31 cellular contexts compared by ENCODE assay signal in the genomic region with DNA sequence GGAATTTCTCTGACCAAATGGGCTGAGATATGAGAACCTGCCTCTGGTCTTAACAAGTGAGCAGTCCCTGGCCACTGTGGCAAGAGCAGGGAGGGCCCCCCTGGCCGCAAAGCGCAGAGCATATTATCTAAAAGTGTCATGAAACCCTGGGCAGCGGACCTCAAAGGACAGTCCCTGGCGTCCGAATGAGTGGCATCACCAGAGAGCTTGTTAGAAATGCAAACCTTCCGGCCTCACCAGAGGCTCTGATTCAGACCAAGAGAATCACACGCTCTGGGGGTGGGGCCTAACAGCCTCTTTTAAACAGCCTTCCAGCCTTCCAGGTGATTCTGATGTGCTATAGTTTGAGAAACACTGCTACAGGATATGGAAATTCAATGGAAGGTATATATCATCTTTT. TPM values are rescaled to one million over a fixed set of nuclear protein-coding genes. Genes with fewer than 3 reads are reported as not detected.
DNase-seq lines count a peak whose midpoint lies in the region; ATAC-seq and TF ChIP-seq lines count a peak whose summit lies in the region.
"Had no signal": no experiment of that assay in that cellular context is flagged by ENCODE, and none has a peak within 500 bp of the region (broad histone marks: within the 10 kb centered on the region; RNA-seq: fewer than 3 reads in every experiment).

No MANE protein-coding gene starts in this region.

- intact Hi-C loops in stomach (cut with DNase I; ENCODE audit: low total_unique reads) = no loop called here
- intact Hi-C loops in activated CD4-positive, alpha-beta memory T cell treated with anti-CD3 and anti-CD28 coated beads for 36 hours (cut with micrococcal nuclease) = no loop called here

- H3K4me3 Mint-ChIP-seq in mesothelial cell of epicardium = no peak overlapping the region
- H3K4me3 Mint-ChIP-seq in activated CD4-positive, alpha-beta memory T cell treated with anti-CD3 and anti-CD28 coated beads for 36 hours = no peak overlapping the region
- H3K4me3 Mint-ChIP-seq in natural killer cell treated with Interleukin-12 subunit alpha and Interleukin-12 subunit beta and Interleukin-15 and Interleukin-18, amount 100 ng/mL, for 72 hours = no peak overlapping the region
- H3K4me3 Mint-ChIP-seq: activated CD4-positive, alpha-beta memory T cell treated with anti-CD3 and anti-CD28 coated beads, Interleukin-2, amount 10 ng/mL, durations not matched to agents 7 days and 5 days; activated naive CD8-positive, alpha-beta T cell; stimulated activated memory B cell treated with anti-CD40 and anti-IgM and Interleukin-4, amounts not matched to agents 10 μg/mL and 1 μg/mL and 100 μg/mL, for 72 hours had no signal

- peaks cover 0 to 14% (median 4%) of the 10 kb centered on the region in 4 donors for H3K4me1 ChIP-seq in stomach
- H3K4me1 ChIP-seq: Caco-2, colonic mucosa, esophagus muscularis mucosa, left ventricle myocardium inferior, SJCRH30 had no signal

- no peaks in the 10 kb centered on the region for H3K36me3 ChIP-seq in stomach
- H3K36me3 ChIP-seq: cardiac muscle cell, colonic mucosa, esophagus muscularis mucosa, heart right ventricle, left ventricle myocardium inferior, Peyer's patch, SJCRH30, suprapubic skin had no signal

- ATAC-seq in GM21786 (IDR thresholded peaks at IDR 0.05; ENCODE audit: unreplicated experiment) (peak; percentile 81), HG03565 (IDR thresholded peaks at IDR 0.05; ENCODE audit: unreplicated experiment) (peak; percentile 71), esophagus mucosa (peak; percentile 36)
- ATAC-seq in natural killer cell treated with Interleukin-12 subunit alpha and Interleukin-12 subunit beta and Interleukin-15 and Interleukin-18, amount 100 ng/mL, for 72 hours = no peak
- ATAC-seq: foreskin keratinocyte; heart right ventricle; stimulated activated memory B cell treated with anti-CD40 and anti-IgM and Interleukin-4, amounts not matched to agents 10 μg/mL and 1 μg/mL and 100 μg/mL, for 72 hours had no signal

- H3K27me3 ChIP-seq in stomach = peaks cover 0 to 6% (median 0%) of the 10 kb centered on the region in 3 donors
- H3K27me3 ChIP-seq: cardiac muscle cell, colonic mucosa, foreskin keratinocyte, Peyer's patch, SJCRH30, suprapubic skin had no signal

- no peak overlapping the region for H3K4me3 ChIP-seq in stomach
- H3K4me3 ChIP-seq: cardiac muscle cell, colonic mucosa, esophagus muscularis mucosa, heart right ventricle, left ventricle myocardium inferior, Peyer's patch, SJCRH30, suprapubic skin had no signal

- H3K36me3 Mint-ChIP-seq in mesothelial cell of epicardium = no peaks in the 10 kb centered on the region
- H3K36me3 Mint-ChIP-seq in activated CD4-positive, alpha-beta memory T cell treated with anti-CD3 and anti-CD28 coated beads for 36 hours = no peaks in the 10 kb centered on the region
- H3K36me3 Mint-ChIP-seq in natural killer cell treated with Interleukin-12 subunit alpha and Interleukin-12 subunit beta and Interleukin-15 and Interleukin-18, amount 100 ng/mL, for 72 hours = no peaks in the 10 kb centered on the region
- H3K36me3 Mint-ChIP-seq: activated naive CD8-positive, alpha-beta T cell; stimulated activated memory B cell treated with anti-CD40 and anti-IgM and Interleukin-4, amounts not matched to agents 10 μg/mL and 1 μg/mL and 100 μg/mL, for 72 hours had no signal

- no peaks in the 10 kb centered on the region for H3K4me1 Mint-ChIP-seq in mesothelial cell of epicardium
- no peaks in the 10 kb centered on the region for H3K4me1 Mint-ChIP-seq in activated CD4-positive, alpha-beta memory T cell treated with anti-CD3 and anti-CD28 coated beads for 36 hours (ENCODE audit: low read depth)
- H3K4me1 Mint-ChIP-seq in natural killer cell treated with Interleukin-12 subunit alpha and Interleukin-12 subunit beta and Interleukin-15 and Interleukin-18, amount 100 ng/mL, for 72 hours (ENCODE audit: low read depth in 2 of 2) = no peaks in the 10 kb centered on the region
- H3K4me1 Mint-ChIP-seq: stimulated activated memory B cell treated with anti-CD40 and anti-IgM and Interleukin-4, amounts not matched to agents 10 μg/mL and 1 μg/mL and 100 μg/mL, for 72 hours had no signal

- H3K9me3 ChIP-seq in stomach = no peaks in the 10 kb centered on the region
- H3K9me3 ChIP-seq: Caco-2, colonic mucosa, esophagus muscularis mucosa, heart right ventricle, left ventricle myocardium inferior, Peyer's patch, SJCRH30, suprapubic skin had no signal

- no peak overlapping the region for H3K27ac ChIP-seq in stomach
- H3K27ac ChIP-seq: C4-2B, cardiac muscle cell, colonic mucosa, esophagus muscularis mucosa, foreskin keratinocyte, heart right ventricle, left ventricle myocardium inferior, Peyer's patch, SJCRH30, suprapubic skin had no signal

- POLR2A ChIA-PET in activated CD4-positive, alpha-beta memory T cell treated with anti-CD3 and anti-CD28 coated beads for 36 hours (lab: Charles Lee) = no interaction called here

- DNase-seq in mesothelial cell of epicardium (ENCODE audit: low spot score in 2 of 2, unreplicated experiment in 2 of 2) = no peak
- no peak for DNase-seq in stomach
- DNase-seq in activated CD4-positive, alpha-beta memory T cell treated with anti-CD3 and anti-CD28 coated beads for 36 hours = no peak
- no peak for DNase-seq in natural killer cell treated with Interleukin-12 subunit alpha and Interleukin-12 subunit beta and Interleukin-15 and Interleukin-18, amount 100 ng/mL, for 72 hours (ENCODE audit: low spot score)
- DNase-seq: activated CD4-positive, alpha-beta memory T cell treated with anti-CD3 and anti-CD28 coated beads, Interleukin-2, amount 10 ng/mL, durations not matched to agents 7 days and 5 days; activated CD4-positive, CD25-positive, alpha-beta regulatory T cell treated with anti-CD3 and anti-CD28 coated beads, Interleukin-2, amount 50 U/mL, for 72 hours; activated CD8-positive, alpha-beta memory T cell treated with anti-CD3 and anti-CD28 coated beads, Interleukin-2, amount 50 U/mL, for 48 hours; aorta; Caco-2; colonic mucosa; DND-41; foreskin keratinocyte; heart right ventricle; IMR-90; left ventricle myocardium inferior; NCI-H187; NCI-H526 treated with DMSO at 0.1 percent for 48 hours; Peyer's patch; SJCRH30; stimulated activated CD4-positive, alpha-beta T cell treated with anti-CD3 and anti-CD28 coated beads, Interleukin-4, amount 100 ng/mL, for 4 hours had no signal

- TF ChIP-seq POLR2A in stomach (IDR thresholded peaks at IDR 0.05) = no peak

- TF ChIP-seq EP300 in stomach (IDR thresholded peaks at IDR 0.05) = no peak

- no peaks in the 10 kb centered on the region for H3K9me3 Mint-ChIP-seq in mesothelial cell of epicardium
- no peaks in the 10 kb centered on the region for H3K9me3 Mint-ChIP-seq in activated CD4-positive, alpha-beta memory T cell treated with anti-CD3 and anti-CD28 coated beads for 36 hours
- H3K9me3 Mint-ChIP-seq in natural killer cell treated with Interleukin-12 subunit alpha and Interleukin-12 subunit beta and Interleukin-15 and Interleukin-18, amount 100 ng/mL, for 72 hours = no peaks in the 10 kb centered on the region
- H3K9me3 Mint-ChIP-seq: activated CD4-positive, alpha-beta memory T cell treated with anti-CD3 and anti-CD28 coated beads, Interleukin-2, amount 10 ng/mL, durations not matched to agents 7 days and 5 days; activated T-helper 2 cell treated with anti-CD3 and anti-CD28 coated beads, Interferon-gamma antibody, Interleukin-2, Interleukin-4, amounts not matched to agents 10 μg/mL and 5 μg/mL and 100 μg/mL, durations not matched to agents 14 hours and 24 hours and 36 hours; stimulated activated memory B cell treated with anti-CD40 and anti-IgM and Interleukin-4, amounts not matched to agents 10 μg/mL and 1 μg/mL and 100 μg/mL, for 72 hours had no signal

- WGBS in stomach, 5 donors = 43 to 80% (median 71%) methylated on average over 7 of the region's 7 CpGs

- no peak overlapping the region for H3K27ac Mint-ChIP-seq in mesothelial cell of epicardium
- H3K27ac Mint-ChIP-seq in activated CD4-positive, alpha-beta memory T cell treated with anti-CD3 and anti-CD28 coated beads for 36 hours = no peak overlapping the region
- H3K27ac Mint-ChIP-seq in natural killer cell treated with Interleukin-12 subunit alpha and Interleukin-12 subunit beta and Interleukin-15 and Interleukin-18, amount 100 ng/mL, for 72 hours = no peak overlapping the region
- H3K27ac Mint-ChIP-seq: activated CD4-positive, alpha-beta memory T cell treated with anti-CD3 and anti-CD28 coated beads, Interleukin-2, amount 10 ng/mL, durations not matched to agents 7 days and 5 days; activated naive CD8-positive, alpha-beta T cell; activated T-helper 2 cell treated with anti-CD3 and anti-CD28 coated beads, Interferon-gamma antibody, Interleukin-2, Interleukin-4, amounts not matched to agents 10 μg/mL and 5 μg/mL and 100 μg/mL, durations not matched to agents 14 hours and 24 hours and 36 hours; progenitor cell of endocrine pancreas; stimulated activated memory B cell treated with anti-CD40 and anti-IgM and Interleukin-4, amounts not matched to agents 10 μg/mL and 1 μg/mL and 100 μg/mL, for 72 hours had no signal

- H3K27me3 Mint-ChIP-seq in mesothelial cell of epicardium (ENCODE audit: low read depth) = no peaks in the 10 kb centered on the region
- peaks cover 17% of the 10 kb centered on the region for H3K27me3 Mint-ChIP-seq in activated CD4-positive, alpha-beta memory T cell treated with anti-CD3 and anti-CD28 coated beads for 36 hours
- H3K27me3 Mint-ChIP-seq in natural killer cell treated with Interleukin-12 subunit alpha and Interleukin-12 subunit beta and Interleukin-15 and Interleukin-18, amount 100 ng/mL, for 72 hours = peaks cover 13 to 19% of the 10 kb centered on the region in 2 donors

- CTCF ChIA-PET in activated CD4-positive, alpha-beta memory T cell treated with anti-CD3 and anti-CD28 coated beads for 36 hours (lab: Charles Lee) = interaction anchor here (0.6 kb wide), 1 partner anchor 17 kb away, joined by 3 read pairs; no protein-coding TSS in a partner anchor

- TF ChIP-seq CTCF in mesothelial cell of epicardium (IDR thresholded peaks at IDR 0.05; ENCODE audit: unreplicated experiment) (no peak), stomach (IDR thresholded peaks at IDR 0.05) (no peak)

RNA-seq across cellular contexts. Expression of a gene that starts 10.9 kb away (rescaled TPM):
- 11.0 TPM for total RNA-seq in esophagus mucosa
- 6.2 to 7.5 TPM (median 6.8 TPM) in 3 replicates for total RNA-seq in mesothelial cell of epicardium
- total RNA-seq in stomach = 10 to 100 TPM in 4 of 5 donors, 1 to 10 TPM in 1; 4.7 to 16.7 (median 13.4) TPM
- 10 to 100 TPM in 2 of 3 donors, 1 to 10 TPM in 1; 8.0 to 14.4 (median 10.4) TPM for polyA plus RNA-seq in stomach
- total RNA-seq in activated CD4-positive, alpha-beta memory T cell treated with anti-CD3 and anti-CD28 coated beads for 36 hours = under 1 TPM; 0.52 to 0.56 TPM
- total RNA-seq in natural killer cell treated with Interleukin-12 subunit alpha and Interleukin-12 subunit beta and Interleukin-15 and Interleukin-18, amount 100 ng/mL, for 72 hours = under 1 TPM; 0.12 to 0.81 TPM

Comparison
In these comparisons a context has a peak if more than half of its experiments do, and no peak if none do; other contexts are left out.
1. ATAC-seq: peak in GM21786 (single experiment), HG03565 (single experiment) and esophagus mucosa (single experiment); none in natural killer cell treated with Interleukin-12 subunit alpha and Interleukin-12 subunit beta and Interleukin-15 and Interleukin-18, amount 100 ng/mL, for 72 hours (0 of 2).